In the genomic region with DNA sequence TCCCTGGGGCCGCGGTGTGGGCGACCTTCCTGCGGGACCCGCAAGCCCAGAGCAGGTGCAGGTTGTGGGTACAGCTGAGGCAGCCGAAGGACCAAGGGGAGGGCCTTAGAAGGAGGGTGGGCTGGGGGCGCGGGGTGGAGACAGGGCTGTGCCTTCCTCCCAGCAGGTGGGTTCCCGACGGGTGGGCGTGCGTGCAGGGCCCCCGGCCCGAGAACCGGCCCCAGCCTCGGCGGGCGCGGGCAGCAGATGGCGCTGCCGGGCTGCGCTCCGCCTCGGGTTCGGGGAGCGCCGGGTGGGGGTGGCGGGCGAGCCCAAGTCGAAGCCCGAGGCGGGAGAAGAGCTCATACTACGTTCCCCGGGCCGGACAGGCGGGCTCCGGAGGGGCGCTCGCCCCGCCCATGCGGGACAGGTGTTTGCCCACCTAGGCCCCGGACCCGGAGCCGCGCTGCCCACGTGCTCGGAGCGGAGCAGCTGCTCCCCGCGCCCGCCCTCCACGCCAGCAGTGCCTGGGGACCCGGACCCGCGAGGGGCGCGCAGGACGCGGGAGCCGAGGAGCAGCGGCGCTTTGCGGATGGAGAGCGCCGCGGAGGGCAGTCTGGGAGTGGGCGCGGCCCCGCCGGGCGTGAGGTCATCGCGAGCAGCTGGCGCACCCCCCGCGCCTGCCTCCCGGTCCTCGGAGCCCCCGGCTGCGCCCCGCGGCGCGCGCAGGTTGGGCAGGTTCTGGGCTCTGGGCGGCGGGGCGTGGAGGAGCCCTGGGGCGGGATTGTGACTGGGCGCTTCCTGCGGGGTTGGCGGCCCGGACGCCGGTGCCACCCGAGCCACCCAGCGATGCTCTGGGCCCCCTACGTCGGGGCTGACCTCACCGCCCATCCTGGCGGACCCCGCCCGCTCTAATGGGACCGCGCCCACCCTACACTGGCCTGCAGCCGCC, we compare ENCODE assay signal across 8 cellular contexts. TPM values are rescaled to one million over a fixed set of nuclear protein-coding genes. Genes with fewer than 3 reads are reported as not detected.
DNase-seq lines count a peak whose midpoint lies in the region; ATAC-seq, FAIRE-seq and TF ChIP-seq lines count a peak whose summit lies in the region.

No MANE protein-coding gene starts in this region.

- peaks cover 9% of the 10 kb centered on the region for H3K4me1 Mint-ChIP-seq in CD14-positive monocyte

- H3K4me1 ChIP-seq in RWPE2 (ENCODE audit: insufficient read depth, poor library complexity, severe bottlenecking): no peaks in the 10 kb centered on the region
- peaks cover 3% of the 10 kb centered on the region for H3K4me1 ChIP-seq in keratinocyte (ENCODE audit: control insufficient read depth, extremely low read depth, insufficient read depth, low read length)

- H3K4me3 ChIP-seq in RWPE2 (ENCODE audit: severe bottlenecking): peak overlapping the region; percentile 20
- H3K4me3 ChIP-seq in keratinocyte (ENCODE audit: control insufficient read depth in 2 of 3, extremely low read depth in 1 of 3, insufficient read depth in 2 of 3, low read depth in 1 of 3, low read length in 3 of 3): peak overlapping the region in 2 of 3 experiments; percentile 8 to 22

- no peak overlapping the region for H3K9ac ChIP-seq in keratinocyte (ENCODE audit: control insufficient read depth, extremely low read depth, insufficient read depth, low read length)

- H3K9me1 ChIP-seq in keratinocyte (ENCODE audit: control insufficient read depth, extremely low read depth, insufficient read depth, low read length): no peaks in the 10 kb centered on the region

- in situ Hi-C loops in T47D (cut with HindIII; ENCODE audit: low pct_unique_long_range_greater_than_20kb, low sequenced_read_pairs): no loop called here

- no peaks in the 10 kb centered on the region for H4K20me1 ChIP-seq in keratinocyte (ENCODE audit: control insufficient read depth, extremely low read depth, insufficient read depth, low read length)

- no peaks in the 10 kb centered on the region for H3K9me3 ChIP-seq in RWPE2 (ENCODE audit: severe bottlenecking)
- no peaks in the 10 kb centered on the region for H3K9me3 ChIP-seq in keratinocyte (ENCODE audit: control insufficient read depth, low read depth, low read length)

- CTCF ChIA-PET in HEK293T (lab: Yijun Ruan, JAX): interaction anchor here (0.6 to 2.4 kb wide), 13 partner anchors 9 to 609 kb away, joined by 3 to 45 read pairs (median 3); no protein-coding TSS in a partner anchor

- H3K27ac ChIP-seq in RWPE2 (ENCODE audit: poor library complexity, severe bottlenecking) (no peak overlapping the region), keratinocyte (ENCODE audit: control insufficient read depth, insufficient read depth, low read length) (no peak overlapping the region)

- ATAC-seq in RWPE2 (ENCODE audit: low read depth) (peak; percentile 51), HG02642 (IDR thresholded peaks at IDR 0.05; ENCODE audit: poor library complexity, unreplicated experiment) (no peak)

- H3K36me3 Mint-ChIP-seq in CD14-positive monocyte: no peaks in the 10 kb centered on the region

- peaks cover 46 to 68% (median 53%) of the 10 kb centered on the region in 3 donors for H3K27me3 Mint-ChIP-seq in CD14-positive monocyte (ENCODE audit: low read depth in 3 of 3)

- no peak overlapping the region for H3K27ac Mint-ChIP-seq in CD14-positive monocyte

- H3K27me3 ChIP-seq in RWPE2 (ENCODE audit: insufficient read depth, poor library complexity, severe bottlenecking): peaks cover 32% of the 10 kb centered on the region
- H3K27me3 ChIP-seq in keratinocyte (ENCODE audit: control insufficient read depth, extremely low read depth, insufficient read depth, low read length): peaks cover 57% of the 10 kb centered on the region

- peak overlapping the region in 1 of 2 donors; percentile 80 for H3K4me3 Mint-ChIP-seq in CD14-positive monocyte

- dilution Hi-C loops in keratinocyte (cut with MboI; ENCODE audit: extremely low pct_ligation_motif_present, low sequenced_read_pairs): no loop called here

- POLR2A ChIA-PET in HEK293T (lab: Yijun Ruan, JAX): interaction anchor here (1.0 to 2.2 kb wide), 4 partner anchors 21 to 31 kb away, joined by 3 to 20 read pairs (median 4); no protein-coding TSS in a partner anchor

- FAIRE-seq in keratinocyte (lab: Jason Lieb, UNC): no peak

- no peak overlapping the region for H2AFZ ChIP-seq in keratinocyte (ENCODE audit: control insufficient read depth, low read length)

- intact Hi-C loops in CD14-positive monocyte (cut with micrococcal nuclease): no loop called here

- no peaks in the 10 kb centered on the region for H3K79me2 ChIP-seq in keratinocyte (ENCODE audit: control insufficient read depth, insufficient read depth, low read length)

- no peak for DNase-seq in CD14-positive monocyte (ENCODE audit: low spot score)
- DNase-seq in HEK293T (ENCODE audit: extremely low spot score): peak; percentile 83
- DNase-seq in RWPE2 (ENCODE audit: low spot score): no peak
- DNase-seq in T47D (ENCODE audit: low read depth in 1 of 2, low spot score in 1 of 2): peak; percentile 58 to 80
- no peak for DNase-seq in keratinocyte (ENCODE audit: low read depth, low spot score)
- peak; percentile 22 to 46 for DNase-seq in stimulated activated CD4-positive, alpha-beta T cell treated with anti-CD3 and anti-CD28 coated beads, Interleukin-2, amount 100 ng/mL, for 48 hours
- DNase-seq in NCI-H446 treated with DMSO at 0.1 percent for 48 hours (lab: John Stamatoyannopoulos, UW): no peak

- TF ChIP-seq CTCF in CD14-positive monocyte (IDR thresholded peaks at IDR 0.05) (peak; percentile 63), RWPE2 (IDR thresholded peaks at IDR 0.05; ENCODE audit: poor library complexity, severe bottlenecking) (peak; percentile 82), keratinocyte (optimal IDR thresholded peaks at IDR 0.05 in 1 of 3, IDR thresholded peaks at IDR 0.05 in 1 of 3, conservative IDR thresholded peaks at IDR 0.05 in 1 of 3; ENCODE audit: extremely low read depth in 1 of 3, insufficient read depth in 2 of 3, low read length in 3 of 3) (peak in 2 of 3 experiments; percentile 79 to 82)

- no peaks in the 10 kb centered on the region for H3K36me3 ChIP-seq in RWPE2 (ENCODE audit: low read depth)
- H3K36me3 ChIP-seq in keratinocyte (ENCODE audit: control insufficient read depth in 2 of 2, extremely low read depth in 1 of 2, insufficient read depth in 2 of 2, low read length in 2 of 2): no peaks in the 10 kb centered on the region

- H3K4me2 ChIP-seq in keratinocyte (ENCODE audit: control insufficient read depth, extremely low read depth, insufficient read depth, low read depth, low read length): peak overlapping the region; percentile 48

- H3K9me3 Mint-ChIP-seq in CD14-positive monocyte: peaks cover 0 to 6% (median 3%) of the 10 kb centered on the region in 7 donors

TF ChIP-seq in HEK293T, 16 proteins besides CTCF, POLR2A, EP300 and RAD21:
- TF ChIP-seq HDGF (IDR thresholded peaks at IDR 0.05; ENCODE audit: borderline replicate concordance): no peak
- no peak for TF ChIP-seq FOXA1 (IDR thresholded peaks at IDR 0.05)
- no peak for TF ChIP-seq SUZ12 (IDR thresholded peaks at IDR 0.05)
- no peak for TF ChIP-seq CTBP1 (IDR thresholded peaks at IDR 0.05; ENCODE audit: borderline replicate concordance)
- TF ChIP-seq NFRKB (IDR thresholded peaks at IDR 0.05): no peak
- TF ChIP-seq ARNT (IDR thresholded peaks at IDR 0.05): no peak
- TF ChIP-seq SP1 (IDR thresholded peaks at IDR 0.05): no peak

RNA-seq across cellular contexts. Expression of gene DUSP8, which starts 25.3 kb away (rescaled TPM):
- polyA plus RNA-seq in CD14-positive monocyte: not detected
- 0.58 to 1.7 TPM (median 1.3 TPM) in 3 replicates for polyA plus RNA-seq in keratinocyte
- polyA plus RNA-seq in keratinocyte (2011; ENCODE audit: low read depth): 1.7 TPM
- polyA plus RNA-seq in keratinocyte (2011; cell fraction: cytosol; rRNA removed): 1.7 and 2.5 TPM in 2 replicates
- polyA plus RNA-seq in keratinocyte (2011; cell fraction: nucleus; rRNA removed): 5.6 and 7.0 TPM in 2 replicates
- 1.0 and 4.9 TPM in 2 replicates for polyA plus RNA-seq in keratinocyte (2012; ENCODE audit: low replicate concordance)
- 0.43 to 2.8 TPM (median 1.3 TPM) in 3 replicates for polyA minus RNA-seq in keratinocyte
- polyA minus RNA-seq in keratinocyte (2011; cell fraction: cytosol; rRNA and poly(A)+ RNA removed): 4.0 TPM
- polyA minus RNA-seq in keratinocyte (2011; cell fraction: nucleus; rRNA and poly(A)+ RNA removed): 1.5 and 1.6 TPM in 2 replicates

RNA-seq across cellular contexts. Expression of gene KRTAP5-1, which starts 38.3 kb away (rescaled TPM):
- polyA plus RNA-seq in CD14-positive monocyte (not detected), keratinocyte (not detected in 3 replicates)
- polyA plus RNA-seq in keratinocyte (2011; ENCODE audit: low read depth): not detected
- polyA plus RNA-seq in keratinocyte (2011; cell fraction: cytosol; rRNA removed): not detected in 2 replicates
- polyA plus RNA-seq in keratinocyte (2011; cell fraction: nucleus; rRNA removed): not detected in 2 replicates
- not detected in 2 replicates for polyA plus RNA-seq in keratinocyte (2012; ENCODE audit: low replicate concordance)
- not detected in 3 replicates for polyA minus RNA-seq in keratinocyte
- polyA minus RNA-seq in keratinocyte (2011; cell fraction: cytosol; rRNA and poly(A)+ RNA removed): not detected
- not detected in 2 replicates for polyA minus RNA-seq in keratinocyte (2011; cell fraction: nucleus; rRNA and poly(A)+ RNA removed)

RNA-seq across cellular contexts. Expression of gene KRTAP5-2, which starts 51.3 kb away (rescaled TPM):
- polyA plus RNA-seq in CD14-positive monocyte: not detected
- not detected in 3 replicates for polyA plus RNA-seq in keratinocyte
- not detected for polyA plus RNA-seq in keratinocyte (2011; ENCODE audit: low read depth)
- polyA plus RNA-seq in keratinocyte (2011; cell fraction: cytosol; rRNA removed): not detected in 2 replicates
- not detected in 2 replicates for polyA plus RNA-seq in keratinocyte (2011; cell fraction: nucleus; rRNA removed)
- polyA plus RNA-seq in keratinocyte (2012; ENCODE audit: low replicate concordance): not detected in 2 replicates
- not detected in 3 replicates for polyA minus RNA-seq in keratinocyte
- not detected for polyA minus RNA-seq in keratinocyte (2011; cell fraction: cytosol; rRNA and poly(A)+ RNA removed)
- polyA minus RNA-seq in keratinocyte (2011; cell fraction: nucleus; rRNA and poly(A)+ RNA removed): not detected in 2 replicates

Comparison
In these comparisons a context has a peak if more than half of its experiments do, and no peak if none do; other contexts are left out.
1. DNase-seq: peak in HEK293T (single experiment), T47D (2 of 2) and stimulated activated CD4-positive, alpha-beta T cell treated with anti-CD3 and anti-CD28 coated beads, Interleukin-2, amount 100 ng/mL, for 48 hours (2 of 2); none in CD14-positive monocyte (single experiment), RWPE2 (single experiment), keratinocyte (single experiment) and NCI-H446 treated with DMSO at 0.1 percent for 48 hours (single experiment).
2. Peak in every context shown above with its lines, with median percentiles within 50 percentile points of each other: CTCF ChIP-seq.